In genomic region chr15:63572749-63573464, GRCh38 we compare ENCODE assay signal across 26 cellular contexts. TPM values are rescaled to one million over a fixed set of nuclear protein-coding genes. Genes with fewer than 3 reads are reported as not detected.
A peak's percentile ranks its signal among the peaks of the same experiment; 100 is the strongest.
DNase-seq lines count a peak whose midpoint lies in the region; ATAC-seq and TF ChIP-seq lines count a peak whose summit lies in the region.
"Had no signal": no experiment of that assay in that cellular context is flagged by ENCODE, and none has a peak within 500 bp of the region (broad histone marks: within the 10 kb centered on the region; RNA-seq: fewer than 3 reads in every experiment).

No MANE protein-coding gene starts in this region.

- no peak overlapping the region for H3K4me3 ChIP-seq in CD4-positive, alpha-beta memory T cell (ENCODE audit: low read length in 2 of 2)
- H3K4me3 ChIP-seq: esophagus muscularis mucosa, gastrocnemius medialis, GM12878, lung, prostate gland had no signal

- no peaks in the 10 kb centered on the region for H3K9me3 Mint-ChIP-seq in activated T-cell treated with anti-CD3 and anti-CD28 coated beads, Interleukin-2, amount 50 U/mL, for 24 hours
- H3K9me3 Mint-ChIP-seq in activated T-cell treated with anti-CD3 and anti-CD28 coated beads, Interleukin-2, amount 50 U/mL, for 4 hours, result no peaks in the 10 kb centered on the region
- no peaks in the 10 kb centered on the region for H3K9me3 Mint-ChIP-seq in CD4-positive, alpha-beta memory T cell
- no peaks in the 10 kb centered on the region for H3K9me3 Mint-ChIP-seq in nephron
- H3K9me3 Mint-ChIP-seq: H9 had no signal

- POLR2A ChIA-PET in CD4-positive, alpha-beta memory T cell (lab: Charles Lee; ENCODE audit: partially characterized antibody), result no interaction called here

- DNase-seq in activated T-cell treated with anti-CD3 and anti-CD28 coated beads, Interleukin-2, amount 50 U/mL, for 24 hours, result no peak
- DNase-seq in activated T-cell treated with anti-CD3 and anti-CD28 coated beads, Interleukin-2, amount 50 U/mL, for 4 hours, result no peak
- DNase-seq in CD4-positive, alpha-beta memory T cell, result no peak
- no peak for DNase-seq in T-helper 17 cell
- no peak for DNase-seq in occipital lobe (lab: John Stamatoyannopoulos, UW)
- no peak for DNase-seq in foreskin keratinocyte
- DNase-seq: ACHN; activated CD4-positive, alpha-beta T cell treated with anti-CD3 and anti-CD28 coated beads for 48 hours; activated CD8-positive, alpha-beta memory T cell treated with anti-CD3 and anti-CD28 coated beads, Interleukin-2, amount 10 ng/mL, durations not matched to agents 7 days and 5 days; Caco-2; gastrocnemius medialis; H9; hypothalamus; KG1; NCI-H1436; NCI-H69; stimulated activated CD8-positive, alpha-beta memory T cell treated with anti-CD3 and anti-CD28 coated beads, Interleukin-4, amount 100 ng/mL, for 48 hours had no signal

- no peaks in the 10 kb centered on the region for H3K4me1 ChIP-seq in CD4-positive, alpha-beta memory T cell (ENCODE audit: insufficient read depth, low read length)
- no peaks in the 10 kb centered on the region for H3K4me1 ChIP-seq in foreskin keratinocyte
- H3K4me1 ChIP-seq: Caco-2, esophagus muscularis mucosa, gastrocnemius medialis, prostate gland had no signal

- TF ChIP-seq CTCF in nephron (IDR thresholded peaks at IDR 0.05; ENCODE audit: unreplicated experiment in 3 of 3) (no peak), foreskin keratinocyte (conservative IDR thresholded peaks at IDR 0.05) (no peak)

- CTCF ChIA-PET in CD4-positive, alpha-beta memory T cell (lab: Charles Lee; ENCODE audit: partially characterized antibody), result interaction anchor here (1.6 to 2.3 kb wide), 2 partner anchors 65 to 86 kb away, joined by 5 to 8 read pairs; no protein-coding TSS in a partner anchor

- intact Hi-C loops in CD4-positive, alpha-beta memory T cell (cut with micrococcal nuclease), result no loop called here

- H3K36me3 ChIP-seq in CD4-positive, alpha-beta memory T cell (ENCODE audit: insufficient read depth, low read length), result peaks cover 57% of the 10 kb centered on the region
- H3K36me3 ChIP-seq: prostate gland had no signal

- no peaks in the 10 kb centered on the region for H3K27me3 Mint-ChIP-seq in activated T-cell treated with anti-CD3 and anti-CD28 coated beads, Interleukin-2, amount 50 U/mL, for 24 hours
- no peaks in the 10 kb centered on the region for H3K27me3 Mint-ChIP-seq in activated T-cell treated with anti-CD3 and anti-CD28 coated beads, Interleukin-2, amount 50 U/mL, for 4 hours (ENCODE audit: low read depth)
- no peaks in the 10 kb centered on the region for H3K27me3 Mint-ChIP-seq in CD4-positive, alpha-beta memory T cell
- H3K27me3 Mint-ChIP-seq in T-helper 17 cell (no peaks in the 10 kb centered on the region), nephron (ENCODE audit: low read depth) (no peaks in the 10 kb centered on the region)
- H3K27me3 Mint-ChIP-seq: activated CD8-positive, alpha-beta memory T cell treated with anti-CD3 and anti-CD28 coated beads, Interleukin-2, amount 10 ng/mL, durations not matched to agents 7 days and 5 days had no signal

- H3K4me1 Mint-ChIP-seq in activated T-cell treated with anti-CD3 and anti-CD28 coated beads, Interleukin-2, amount 50 U/mL, for 24 hours (ENCODE audit: low read depth), result peaks cover 26% of the 10 kb centered on the region
- peaks cover 12% of the 10 kb centered on the region for H3K4me1 Mint-ChIP-seq in activated T-cell treated with anti-CD3 and anti-CD28 coated beads, Interleukin-2, amount 50 U/mL, for 4 hours (ENCODE audit: low read depth)
- H3K4me1 Mint-ChIP-seq in CD4-positive, alpha-beta memory T cell, result peaks cover 5 to 16% (median 9%) of the 10 kb centered on the region in 4 donors
- peaks cover 15% of the 10 kb centered on the region for H3K4me1 Mint-ChIP-seq in T-helper 17 cell
- peaks cover 19% of the 10 kb centered on the region for H3K4me1 Mint-ChIP-seq in nephron
- H3K4me1 Mint-ChIP-seq: H9 had no signal

- H3K27ac Mint-ChIP-seq in activated T-cell treated with anti-CD3 and anti-CD28 coated beads, Interleukin-2, amount 50 U/mL, for 24 hours, result peak overlapping the region; percentile 17
- H3K27ac Mint-ChIP-seq in CD4-positive, alpha-beta memory T cell, result peak overlapping the region in 6 of 7 donors; percentile 5 to 66 (median 21)
- peak overlapping the region; percentile 73 for H3K27ac Mint-ChIP-seq in T-helper 17 cell
- H3K27ac Mint-ChIP-seq in nephron, result peak overlapping the region in 2 of 3 experiments; percentile 4 to 30
- H3K27ac Mint-ChIP-seq: activated CD8-positive, alpha-beta memory T cell treated with anti-CD3 and anti-CD28 coated beads, Interleukin-2, amount 10 ng/mL, durations not matched to agents 7 days and 5 days; H9 had no signal

- peaks cover 89% of the 10 kb centered on the region for H3K36me3 Mint-ChIP-seq in activated T-cell treated with anti-CD3 and anti-CD28 coated beads, Interleukin-2, amount 50 U/mL, for 24 hours (ENCODE audit: low read depth)
- H3K36me3 Mint-ChIP-seq in activated T-cell treated with anti-CD3 and anti-CD28 coated beads, Interleukin-2, amount 50 U/mL, for 4 hours (ENCODE audit: insufficient read depth), result peaks cover 42% of the 10 kb centered on the region
- H3K36me3 Mint-ChIP-seq in CD4-positive, alpha-beta memory T cell, result peaks cover 49 to 74% of the 10 kb centered on the region in 2 donors
- H3K36me3 Mint-ChIP-seq in T-helper 17 cell (ENCODE audit: low read depth) (peaks cover 10% of the 10 kb centered on the region), nephron (ENCODE audit: low read depth) (peaks cover 62% of the 10 kb centered on the region)

- no peak overlapping the region for H3K4me3 Mint-ChIP-seq in activated T-cell treated with anti-CD3 and anti-CD28 coated beads, Interleukin-2, amount 50 U/mL, for 24 hours
- no peak overlapping the region for H3K4me3 Mint-ChIP-seq in activated T-cell treated with anti-CD3 and anti-CD28 coated beads, Interleukin-2, amount 50 U/mL, for 4 hours
- no peak overlapping the region for H3K4me3 Mint-ChIP-seq in CD4-positive, alpha-beta memory T cell
- H3K4me3 Mint-ChIP-seq in T-helper 17 cell, result no peak overlapping the region
- no peak overlapping the region for H3K4me3 Mint-ChIP-seq in nephron
- H3K4me3 Mint-ChIP-seq: activated CD8-positive, alpha-beta memory T cell treated with anti-CD3 and anti-CD28 coated beads, Interleukin-2, amount 10 ng/mL, durations not matched to agents 7 days and 5 days; H9 had no signal

- ATAC-seq in activated T-cell treated with anti-CD3 and anti-CD28 coated beads, Interleukin-2, amount 50 U/mL, for 4 hours, result no peak
- ATAC-seq in T-helper 17 cell, result no peak
- no peak for ATAC-seq in HG02642 (IDR thresholded peaks at IDR 0.05; ENCODE audit: poor library complexity, unreplicated experiment)
- no peak for ATAC-seq in foreskin keratinocyte
- ATAC-seq: activated CD8-positive, alpha-beta memory T cell treated with anti-CD3 and anti-CD28 coated beads, Interleukin-2, amount 10 ng/mL, durations not matched to agents 7 days and 5 days; gastrocnemius medialis; GM12878 had no signal

- H3K27ac ChIP-seq in CD4-positive, alpha-beta memory T cell (ENCODE audit: low read depth, low read length), result no peak overlapping the region
- H3K27ac ChIP-seq in foreskin keratinocyte, result no peak overlapping the region
- H3K27ac ChIP-seq: brain microvascular endothelial cell, esophagus muscularis mucosa, gastrocnemius medialis, neutrophil, prostate gland had no signal

- H3K9me3 ChIP-seq in CD4-positive, alpha-beta memory T cell (ENCODE audit: control insufficient read depth in 1 of 2, low read length in 2 of 2), result no peaks in the 10 kb centered on the region
- no peaks in the 10 kb centered on the region for H3K9me3 ChIP-seq in T-helper 17 cell (ENCODE audit: control insufficient read depth, low read length, poor library complexity, severe bottlenecking)
- H3K9me3 ChIP-seq: Caco-2, esophagus muscularis mucosa, gastrocnemius medialis, neutrophil, prostate gland had no signal

- H3K27me3 ChIP-seq in CD4-positive, alpha-beta memory T cell (ENCODE audit: insufficient read depth, low read length), result no peaks in the 10 kb centered on the region
- no peaks in the 10 kb centered on the region for H3K27me3 ChIP-seq in foreskin keratinocyte
- H3K27me3 ChIP-seq: brain microvascular endothelial cell, esophagus muscularis mucosa, gastrocnemius medialis, neutrophil had no signal

RNA-seq across cellular contexts. Expression of gene FBXL22, which starts 24.3 kb away (rescaled TPM):
- 1 to 10 TPM in 1 of 3 donors, under 1 TPM in 2; 0.79 to 1.2 (median 0.87) TPM for total RNA-seq in activated T-cell treated with anti-CD3 and anti-CD28 coated beads, Interleukin-2, amount 50 U/mL, for 4 hours
- 1 to 10 TPM; 1.9 to 2.2 TPM for total RNA-seq in CD4-positive, alpha-beta memory T cell
- 1 to 10 TPM in 1 of 2 donors, under 1 TPM in 1; 0.50 to 2.0 TPM for polyA plus RNA-seq in CD4-positive, alpha-beta memory T cell
- 1 to 10 TPM in 1 of 2 donors, under 1 TPM in 1; 0.81 to 1.1 TPM for total RNA-seq in T-helper 17 cell
- total RNA-seq in occipital lobe, result 0.47 TPM
- 0.03 and 0.21 TPM in 2 replicates for total RNA-seq in foreskin keratinocyte
- 0.07 and 0.13 TPM in 2 replicates for polyA plus RNA-seq in foreskin keratinocyte
- total RNA-seq: Caco-2, SK-MEL-5 had no signal

Comparison
In these comparisons a context has a peak if more than half of its experiments do, and no peak if none do; other contexts are left out.
1. H3K27ac Mint-ChIP-seq: peak in every context shown above with its lines; median percentile 73 in T-helper 17 cell; 21 in CD4-positive, alpha-beta memory T cell; 17 in activated T-cell treated with anti-CD3 and anti-CD28 coated beads, Interleukin-2, amount 50 U/mL, for 24 hours; 17 in nephron.